8 cellular contexts compared by ENCODE assay signal in the genomic region with DNA sequence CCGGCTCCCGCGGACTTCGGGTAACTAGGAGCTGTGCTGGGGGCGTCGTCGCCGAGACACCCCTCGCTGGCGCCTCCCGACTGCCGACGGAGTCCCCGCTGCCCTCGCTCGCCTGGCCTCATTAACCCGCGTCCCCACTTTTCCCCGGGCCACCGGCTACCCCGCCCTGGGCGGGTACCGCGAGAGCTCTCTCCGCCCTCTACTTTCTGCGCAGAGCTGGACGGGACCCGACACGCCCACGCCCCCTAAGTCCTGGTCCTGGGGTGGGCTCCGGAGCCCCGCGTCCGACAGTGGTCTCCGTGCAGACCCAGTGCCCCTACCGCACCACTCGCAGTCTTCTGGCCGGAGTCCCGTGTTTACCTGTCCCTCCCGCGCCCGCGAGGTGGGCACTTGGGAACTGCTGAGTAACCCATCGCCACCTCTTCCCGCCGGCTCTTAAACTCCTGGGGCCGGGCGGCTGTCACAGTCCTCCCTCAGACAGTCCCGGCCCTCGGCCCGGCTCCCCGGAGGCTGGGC. TPM values are rescaled to one million over a fixed set of nuclear protein-coding genes. Genes with fewer than 3 reads are reported as not detected.
DNase-seq lines count a peak whose midpoint lies in the region; ATAC-seq, FAIRE-seq and TF ChIP-seq lines count a peak whose summit lies in the region.

No MANE protein-coding gene starts in this region.

- in situ Hi-C loops in HAP-1 (cut with MboI; ENCODE audit: low sequenced_read_pairs) = no loop called here

- no peak for TF ChIP-seq POLR2A in endothelial cell of umbilical vein (IDR thresholded peaks at IDR 0.05; ENCODE audit: low read depth, low read length)

- POLR2A ChIA-PET in CD8-positive, alpha-beta memory T cell (lab: Charles Lee) = interaction anchor here (0.7 to 4.3 kb wide), 10 partner anchors 15 to 227 kb away, joined by 3 to 128 read pairs (median 8); a partner anchor contains a TSS
- POLR2A ChIA-PET in activated CD8-positive, alpha-beta T cell treated with anti-CD3 and anti-CD28 coated beads for 36 hours (lab: Charles Lee) = interaction anchor here (0.7 to 11.5 kb wide), 17 partner anchors 13 to 226 kb away, joined by 3 to 480 read pairs (median 4); a partner anchor contains a TSS
- POLR2A ChIA-PET in endothelial cell of umbilical vein (lab: Charles Lee) = interaction anchor here (0.7 to 4.7 kb wide), 5 partner anchors 16 to 227 kb away, joined by 3 to 45 read pairs (median 7); no protein-coding TSS in a partner anchor

- peak overlapping the region; percentile 97 to 100 (median 99) for H3K27ac Mint-ChIP-seq in CD8-positive, alpha-beta memory T cell
- peak overlapping the region; percentile 99 for H3K27ac Mint-ChIP-seq in activated CD8-positive, alpha-beta T cell treated with anti-CD3 and anti-CD28 coated beads for 36 hours

- no peaks in the 10 kb centered on the region for H4K20me1 ChIP-seq in endothelial cell of umbilical vein (replicated peaks; ENCODE audit: control insufficient read depth, extremely low read depth, insufficient read depth, low read length)

- peaks cover 21% of the 10 kb centered on the region for H3K79me2 ChIP-seq in endothelial cell of umbilical vein (ENCODE audit: control insufficient read depth, insufficient read depth, low read length)

- DNase-seq in CD8-positive, alpha-beta memory T cell = peak; percentile 57 to 77 (median 67)
- DNase-seq in HAP-1 (ENCODE audit: low spot score in 2 of 2) (peak; percentile 64 to 86), NCI-H526 (lab: John Stamatoyannopoulos, UW) (peak; percentile 82 to 92), endothelial cell of umbilical vein (ENCODE audit: low read depth, low spot score) (no peak), myocyte (ENCODE audit: low read depth) (peak; percentile 72), NCI-H128 (lab: John Stamatoyannopoulos, UW; ENCODE audit: unreplicated experiment) (no peak)
- DNase-seq in activated CD8-positive, alpha-beta T cell treated with anti-CD3 and anti-CD28 coated beads for 36 hours = peak; percentile 89

- H3K4me1 ChIP-seq in CD8-positive, alpha-beta memory T cell (ENCODE audit: insufficient read depth, low read length) = peaks cover 33% of the 10 kb centered on the region
- peaks cover 37% of the 10 kb centered on the region for H3K4me1 ChIP-seq in HAP-1
- H3K4me1 ChIP-seq in endothelial cell of umbilical vein (ENCODE audit: control insufficient read depth, extremely low read depth, insufficient read depth, low read length) = peaks cover 38% of the 10 kb centered on the region

- dilution Hi-C loops in endothelial cell of umbilical vein (cut with MboI; ENCODE audit: extremely low pct_ligation_motif_present, low sequenced_read_pairs) = no loop called here

- TF ChIP-seq CTCF in activated CD8-positive, alpha-beta T cell treated with anti-CD3 and anti-CD28 coated beads for 36 hours (IDR thresholded peaks at IDR 0.05) = no peak
- TF ChIP-seq CTCF in endothelial cell of umbilical vein (IDR thresholded peaks at IDR 0.05; ENCODE audit: extremely low read depth in 1 of 2, insufficient read depth in 1 of 2, low read depth in 1 of 2, low read length in 2 of 2) = no peak

- CTCF ChIA-PET in CD8-positive, alpha-beta memory T cell (lab: Charles Lee) = interaction anchor here (0.5 to 14.8 kb wide), 47 partner anchors 9 to 398 kb away, joined by 3 to 579 read pairs (median 6); a partner anchor contains a TSS
- CTCF ChIA-PET in activated CD8-positive, alpha-beta T cell treated with anti-CD3 and anti-CD28 coated beads for 36 hours (lab: Charles Lee) = interaction anchor here (0.6 to 13.9 kb wide), 53 partner anchors 9 to 414 kb away, joined by 3 to 609 read pairs (median 6); a partner anchor contains a TSS
- CTCF ChIA-PET in endothelial cell of umbilical vein (lab: Charles Lee) = interaction anchor here (0.6 to 13.7 kb wide), 40 partner anchors 9 to 398 kb away, joined by 3 to 602 read pairs (median 7); a partner anchor contains a TSS

- ATAC-seq in activated CD8-positive, alpha-beta T cell treated with anti-CD3 and anti-CD28 coated beads for 36 hours = peak; percentile 40

- FAIRE-seq in endothelial cell of umbilical vein (lab: Jason Lieb, UNC) = no peak

- H3K4me2 ChIP-seq in endothelial cell of umbilical vein (ENCODE audit: insufficient read depth, low read length) = peak overlapping the region; percentile 68

- peaks cover 26% of the 10 kb centered on the region for H3K36me3 ChIP-seq in CD8-positive, alpha-beta memory T cell (ENCODE audit: insufficient read depth, low read length)
- peaks cover 40% of the 10 kb centered on the region for H3K36me3 ChIP-seq in HAP-1 (replicated peaks)
- H3K36me3 ChIP-seq in endothelial cell of umbilical vein (ENCODE audit: control insufficient read depth in 2 of 2, extremely low read depth in 1 of 2, insufficient read depth in 2 of 2, low read length in 2 of 2) = peaks cover 15 to 19% of the 10 kb centered on the region in 2 experiments

- no TSS peak for BruUV-seq in endothelial cell of umbilical vein (replicated peaks; lab: Mats Ljungman, UMichigan)

- H3K36me3 Mint-ChIP-seq in CD8-positive, alpha-beta memory T cell = peaks cover 0 to 52% (median 13%) of the 10 kb centered on the region in 3 donors
- H3K36me3 Mint-ChIP-seq in activated CD8-positive, alpha-beta T cell treated with anti-CD3 and anti-CD28 coated beads for 36 hours (ENCODE audit: low read depth) = peaks cover 43% of the 10 kb centered on the region

- no peaks in the 10 kb centered on the region for H3K9me3 ChIP-seq in CD8-positive, alpha-beta memory T cell (ENCODE audit: low read length)
- H3K9me3 ChIP-seq in HAP-1 (no peaks in the 10 kb centered on the region), endothelial cell of umbilical vein (replicated peaks; ENCODE audit: control insufficient read depth, insufficient read depth, low read length) (no peaks in the 10 kb centered on the region)

- peak overlapping the region; percentile 91 for H3K4me3 ChIP-seq in CD8-positive, alpha-beta memory T cell (ENCODE audit: low read length)
- H3K4me3 ChIP-seq in HAP-1 (peak overlapping the region; percentile 56), endothelial cell of umbilical vein (replicated peaks in 1 of 3; ENCODE audit: insufficient read depth in 1 of 3, low read depth in 1 of 3, low read length in 3 of 3) (peak overlapping the region; percentile 29 to 57 (median 41))

- peaks cover 51 to 72% (median 54%) of the 10 kb centered on the region in 3 donors for H3K4me1 Mint-ChIP-seq in CD8-positive, alpha-beta memory T cell
- H3K4me1 Mint-ChIP-seq in activated CD8-positive, alpha-beta T cell treated with anti-CD3 and anti-CD28 coated beads for 36 hours (ENCODE audit: low read depth) = peaks cover 39% of the 10 kb centered on the region

- peak overlapping the region; percentile 53 for H3K9ac ChIP-seq in endothelial cell of umbilical vein (replicated peaks; ENCODE audit: extremely low read depth, insufficient read depth, low read length)

- H3K9me1 ChIP-seq in endothelial cell of umbilical vein (replicated peaks; ENCODE audit: control insufficient read depth, extremely low read depth, insufficient read depth, low read length) = no peaks in the 10 kb centered on the region

- H3K9me3 Mint-ChIP-seq in CD8-positive, alpha-beta memory T cell = no peaks in the 10 kb centered on the region
- H3K9me3 Mint-ChIP-seq in activated CD8-positive, alpha-beta T cell treated with anti-CD3 and anti-CD28 coated beads for 36 hours = no peaks in the 10 kb centered on the region

- H2AFZ ChIP-seq in endothelial cell of umbilical vein (ENCODE audit: low read depth, low read length) = peak overlapping the region; percentile 84

- peaks cover 0 to 5% of the 10 kb centered on the region in 2 donors for H3K27me3 Mint-ChIP-seq in CD8-positive, alpha-beta memory T cell
- H3K27me3 Mint-ChIP-seq in activated CD8-positive, alpha-beta T cell treated with anti-CD3 and anti-CD28 coated beads for 36 hours = no peaks in the 10 kb centered on the region

- H3K27ac ChIP-seq in CD8-positive, alpha-beta memory T cell (ENCODE audit: low read depth, low read length) = peak overlapping the region; percentile 51
- H3K27ac ChIP-seq in endothelial cell of umbilical vein (ENCODE audit: insufficient read depth, low read depth, low read length) (no peak overlapping the region), temporal lobe (ENCODE audit: low read depth, low read length) (peak overlapping the region; percentile 44)

- H3K27me3 ChIP-seq in CD8-positive, alpha-beta memory T cell (ENCODE audit: insufficient read depth, low read length, poor library complexity, severe bottlenecking) = no peaks in the 10 kb centered on the region
- H3K27me3 ChIP-seq in HAP-1 (ENCODE audit: low read depth) (no peaks in the 10 kb centered on the region), endothelial cell of umbilical vein (ENCODE audit: control insufficient read depth in 2 of 2, insufficient read depth in 2 of 2, low read length in 2 of 2) (no peaks in the 10 kb centered on the region)

- intact Hi-C loops in activated CD8-positive, alpha-beta T cell treated with anti-CD3 and anti-CD28 coated beads for 36 hours (cut with micrococcal nuclease) = loop anchor here (2.0 to 5.0 kb wide), 4 partner anchors 36 to 222 kb away; a partner anchor contains a TSS
- intact Hi-C loops in endothelial cell of umbilical vein (cut with micrococcal nuclease) = loop anchor here (1.0 to 2.0 kb wide), 3 partner anchors 166 to 190 kb away; a partner anchor contains a TSS

- H3K4me3 Mint-ChIP-seq in CD8-positive, alpha-beta memory T cell = peak overlapping the region; percentile 94 to 99 (median 97)
- H3K4me3 Mint-ChIP-seq in activated CD8-positive, alpha-beta T cell treated with anti-CD3 and anti-CD28 coated beads for 36 hours = peak overlapping the region; percentile 100

RNA-seq across cellular contexts. Expression of a gene that starts 0.4 kb away (rescaled TPM):
- total RNA-seq in CD8-positive, alpha-beta memory T cell = 10 to 100 TPM; 36.5 to 38.9 TPM
- not detected for polyA plus RNA-seq in CD8-positive, alpha-beta memory T cell
- 1 to 10 TPM; 6.5 to 8.7 TPM for total RNA-seq in activated CD8-positive, alpha-beta T cell treated with anti-CD3 and anti-CD28 coated beads for 36 hours
- 1.8 and 2.6 TPM in 2 replicates for total RNA-seq in endothelial cell of umbilical vein
- 6.8 and 8.1 TPM in 2 replicates for polyA plus RNA-seq in endothelial cell of umbilical vein
- polyA plus RNA-seq in endothelial cell of umbilical vein (2011; cell fraction: cytosol; rRNA removed) = 3.7 and 4.1 TPM in 2 replicates
- 1.3 TPM in 2 replicates for polyA plus RNA-seq in endothelial cell of umbilical vein (2011; cell fraction: nucleus; rRNA removed)
- polyA plus RNA-seq in endothelial cell of umbilical vein (2012) = 4.2 and 4.8 TPM in 2 replicates
- 4.9 and 10.5 TPM in 2 replicates for polyA minus RNA-seq in endothelial cell of umbilical vein
- 15.7 TPM for polyA minus RNA-seq in endothelial cell of umbilical vein (2011; cell fraction: cytosol; rRNA and poly(A)+ RNA removed)
- polyA minus RNA-seq in endothelial cell of umbilical vein (2011; cell fraction: nucleus; rRNA and poly(A)+ RNA removed) = 2.3 and 3.2 TPM in 2 replicates
- total RNA-seq in myocyte = 11.1 and 22.3 TPM in 2 replicates
- polyA plus RNA-seq in myocyte (2012) = 18.4 TPM
- 0.98 TPM for total RNA-seq in temporal lobe

RNA-seq across cellular contexts. Expression of a gene that starts 2.1 kb away (rescaled TPM):
- 1 to 10 TPM; 8.0 to 8.8 TPM for total RNA-seq in CD8-positive, alpha-beta memory T cell
- polyA plus RNA-seq in CD8-positive, alpha-beta memory T cell = 2.5 TPM
- 1 to 10 TPM; 3.6 to 3.9 TPM for total RNA-seq in activated CD8-positive, alpha-beta T cell treated with anti-CD3 and anti-CD28 coated beads for 36 hours
- total RNA-seq in endothelial cell of umbilical vein = 3.0 and 3.1 TPM in 2 replicates
- 3.2 and 3.6 TPM in 2 replicates for polyA plus RNA-seq in endothelial cell of umbilical vein
- polyA plus RNA-seq in endothelial cell of umbilical vein (2011; cell fraction: cytosol; rRNA removed) = 2.5 TPM in 2 replicates
- 9.8 and 10.0 TPM in 2 replicates for polyA plus RNA-seq in endothelial cell of umbilical vein (2011; cell fraction: nucleus; rRNA removed)
- polyA plus RNA-seq in endothelial cell of umbilical vein (2012) = 1.4 and 2.8 TPM in 2 replicates
- polyA minus RNA-seq in endothelial cell of umbilical vein = 8.2 and 12.0 TPM in 2 replicates
- polyA minus RNA-seq in endothelial cell of umbilical vein (2011; cell fraction: cytosol; rRNA and poly(A)+ RNA removed) = 2.8 TPM
- polyA minus RNA-seq in endothelial cell of umbilical vein (2011; cell fraction: nucleus; rRNA and poly(A)+ RNA removed) = 3.2 and 5.9 TPM in 2 replicates
- 5.5 and 6.0 TPM in 2 replicates for total RNA-seq in myocyte
- 5.6 TPM for polyA plus RNA-seq in myocyte (2012)
- total RNA-seq in temporal lobe = 1.7 TPM

RNA-seq across cellular contexts. Expression of a gene that starts 6.7 kb away (rescaled TPM):
- total RNA-seq in CD8-positive, alpha-beta memory T cell = 1,000 to 10,000 TPM; 2,670 to 2,692 TPM
- polyA plus RNA-seq in CD8-positive, alpha-beta memory T cell = 5,358 TPM
- 1,000 to 10,000 TPM; 2,633 to 2,644 TPM for total RNA-seq in activated CD8-positive, alpha-beta T cell treated with anti-CD3 and anti-CD28 coated beads for 36 hours
- 1,554 and 1,573 TPM in 2 replicates for total RNA-seq in endothelial cell of umbilical vein
- 717 and 827 TPM in 2 replicates for polyA plus RNA-seq in endothelial cell of umbilical vein
- 993 and 1,226 TPM in 2 replicates for polyA plus RNA-seq in endothelial cell of umbilical vein (2011; cell fraction: cytosol; rRNA removed)
- polyA plus RNA-seq in endothelial cell of umbilical vein (2011; cell fraction: nucleus; rRNA removed) = 339 and 378 TPM in 2 replicates
- 2,014 and 2,153 TPM in 2 replicates for polyA plus RNA-seq in endothelial cell of umbilical vein (2012)
- polyA minus RNA-seq in endothelial cell of umbilical vein = 684 and 801 TPM in 2 replicates
- 892 TPM for polyA minus RNA-seq in endothelial cell of umbilical vein (2011; cell fraction: cytosol; rRNA and poly(A)+ RNA removed)
- polyA minus RNA-seq in endothelial cell of umbilical vein (2011; cell fraction: nucleus; rRNA and poly(A)+ RNA removed) = 133 and 142 TPM in 2 replicates
- 261 and 384 TPM in 2 replicates for total RNA-seq in myocyte
- polyA plus RNA-seq in myocyte (2012) = 793 TPM
- total RNA-seq in temporal lobe = 271 TPM

RNA-seq across cellular contexts. Expression of a gene that starts 8.8 kb away (rescaled TPM):
- 1 to 10 TPM; 7.9 to 8.3 TPM for total RNA-seq in CD8-positive, alpha-beta memory T cell
- polyA plus RNA-seq in CD8-positive, alpha-beta memory T cell = 2.6 TPM
- total RNA-seq in activated CD8-positive, alpha-beta T cell treated with anti-CD3 and anti-CD28 coated beads for 36 hours = 10 to 100 TPM in 1 of 2 experiments, 1 to 10 TPM in 1; 9.8 to 14.4 TPM
- total RNA-seq in endothelial cell of umbilical vein (62.3 and 87.1 TPM in 2 replicates), myocyte (162 and 198 TPM in 2 replicates), temporal lobe (10.1 TPM)
- polyA plus RNA-seq in endothelial cell of umbilical vein = 113 and 116 TPM in 2 replicates
- 104 and 108 TPM in 2 replicates for polyA plus RNA-seq in endothelial cell of umbilical vein (2011; cell fraction: cytosol; rRNA removed)
- 104 and 112 TPM in 2 replicates for polyA plus RNA-seq in endothelial cell of umbilical vein (2011; cell fraction: nucleus; rRNA removed)
- 137 and 148 TPM in 2 replicates for polyA plus RNA-seq in endothelial cell of umbilical vein (2012)
- polyA minus RNA-seq in endothelial cell of umbilical vein = 83.4 and 110 TPM in 2 replicates
- polyA minus RNA-seq in endothelial cell of umbilical vein (2011; cell fraction: cytosol; rRNA and poly(A)+ RNA removed) = 101 TPM
- 18.9 and 21.4 TPM in 2 replicates for polyA minus RNA-seq in endothelial cell of umbilical vein (2011; cell fraction: nucleus; rRNA and poly(A)+ RNA removed)
- 125 TPM for polyA plus RNA-seq in myocyte (2012)

RNA-seq across cellular contexts. Expression of a gene that starts 14.8 kb away (rescaled TPM):
- total RNA-seq in CD8-positive, alpha-beta memory T cell = 1 to 10 TPM; 4.7 to 4.9 TPM
- polyA plus RNA-seq in CD8-positive, alpha-beta memory T cell = 1.2 TPM
- 1 to 10 TPM; 5.0 to 5.1 TPM for total RNA-seq in activated CD8-positive, alpha-beta T cell treated with anti-CD3 and anti-CD28 coated beads for 36 hours
- total RNA-seq in endothelial cell of umbilical vein (2.1 and 2.6 TPM in 2 replicates), myocyte (1.0 and 1.6 TPM in 2 replicates), temporal lobe (3.4 TPM)
- polyA plus RNA-seq in endothelial cell of umbilical vein = 2.0 and 2.1 TPM in 2 replicates
- 0.65 and 1.5 TPM in 2 replicates for polyA plus RNA-seq in endothelial cell of umbilical vein (2011; cell fraction: cytosol; rRNA removed)
- 8.1 and 10.7 TPM in 2 replicates for polyA plus RNA-seq in endothelial cell of umbilical vein (2011; cell fraction: nucleus; rRNA removed)
- 1.0 and 1.2 TPM in 2 replicates for polyA plus RNA-seq in endothelial cell of umbilical vein (2012)
- 1.2 and 3.5 TPM in 2 replicates for polyA minus RNA-seq in endothelial cell of umbilical vein
- 1.4 TPM for polyA minus RNA-seq in endothelial cell of umbilical vein (2011; cell fraction: cytosol; rRNA and poly(A)+ RNA removed)
- 1.1 and 2.9 TPM in 2 replicates for polyA minus RNA-seq in endothelial cell of umbilical vein (2011; cell fraction: nucleus; rRNA and poly(A)+ RNA removed)
- 1.6 TPM for polyA plus RNA-seq in myocyte (2012)

Comparison
In these comparisons a context has a peak if more than half of its experiments do, and no peak if none do; other contexts are left out.
1. DNase-seq: peak in CD8-positive, alpha-beta memory T cell (5 of 5), HAP-1 (2 of 2), NCI-H526 (2 of 2), activated CD8-positive, alpha-beta T cell treated with anti-CD3 and anti-CD28 coated beads for 36 hours (single experiment) and myocyte (single experiment); none in endothelial cell of umbilical vein (single experiment) and NCI-H128 (single experiment).
2. H3K4me3 ChIP-seq: peak in every context shown above with its lines; median percentile 91 in CD8-positive, alpha-beta memory T cell; 56 in HAP-1; 41 in endothelial cell of umbilical vein.